30 cellular contexts compared by ENCODE assay signal in genomic region chr4:1524761-1525160, GRCh38.
"Had no signal": no experiment of that assay in that cellular context is flagged by ENCODE, and none has a peak within 500 bp of the region (broad histone marks: within the 10 kb centered on the region; RNA-seq: fewer than 3 reads in every experiment).

No MANE protein-coding gene starts in this region.

- H3K4me1 Mint-ChIP-seq: activated CD8-positive, alpha-beta memory T cell treated with anti-CD3 and anti-CD28 coated beads, Interleukin-2, amount 10 ng/mL, durations not matched to agents 7 days and 5 days; activated naive CD8-positive, alpha-beta T cell treated with anti-CD3 and anti-CD28 coated beads, Interleukin-2, amount 10 ng/mL, durations not matched to agents 7 days and 5 days had no signal

- H3K4me1 ChIP-seq: ascending aorta, breast epithelium, foreskin keratinocyte, gastrocnemius medialis had no signal

- H3K9me3 Mint-ChIP-seq: activated CD4-positive, alpha-beta T cell treated with anti-CD3 and anti-CD28 coated beads, Interleukin-2, amount 10 ng/mL, durations not matched to agents 24 days and 14 days; activated naive CD8-positive, alpha-beta T cell treated with anti-CD3 and anti-CD28 coated beads, Interleukin-2, amount 10 ng/mL, durations not matched to agents 7 days and 5 days; T-helper 1 cell treated with Interleukin-12 subunit alpha and Interleukin-12 subunit beta and Interleukin-4 antibody, amounts not matched to agents 30 μg/mL and 1 μg/mL, for 36 hours had no signal

- H3K4me3 ChIP-seq: ascending aorta, breast epithelium, cardiac muscle cell, esophagus muscularis mucosa, gastrocnemius medialis had no signal

- H3K9me3 ChIP-seq: gastrocnemius medialis had no signal

- H3K4me3 Mint-ChIP-seq: activated CD4-positive, alpha-beta memory T cell treated with anti-CD3 and anti-CD28 coated beads for 36 hours; activated CD4-positive, alpha-beta T cell treated with anti-CD3 and anti-CD28 coated beads for 36 hours; activated CD4-positive, alpha-beta T cell treated with anti-CD3 and anti-CD28 coated beads, Interleukin-2, amount 10 ng/mL, durations not matched to agents 24 days and 14 days; activated CD8-positive, alpha-beta memory T cell treated with anti-CD3 and anti-CD28 coated beads, Interleukin-2, amount 10 ng/mL, durations not matched to agents 7 days and 5 days; activated CD8-positive, alpha-beta T cell treated with anti-CD3 and anti-CD28 coated beads, Interleukin-2, amount 10 ng/mL, durations not matched to agents 7 days and 5 days; activated naive CD4-positive, alpha-beta T cell treated with anti-CD3 and anti-CD28 coated beads, Interleukin-2, amount 10 ng/mL, durations not matched to agents 7 days and 5 days; activated naive CD8-positive, alpha-beta T cell treated with anti-CD3 and anti-CD28 coated beads, Interleukin-2, amount 10 ng/mL, durations not matched to agents 7 days and 5 days; brain; effector memory CD8-positive, alpha-beta T cell; T-cell; T-helper 1 cell treated with Interleukin-12 subunit alpha and Interleukin-12 subunit beta and Interleukin-4 antibody, amounts not matched to agents 30 μg/mL and 1 μg/mL, for 36 hours had no signal

- H3K36me3 ChIP-seq: ascending aorta, breast epithelium, cardiac muscle cell, esophagus muscularis mucosa, gastrocnemius medialis had no signal

- DNase-seq: activated CD4-positive, alpha-beta memory T cell treated with anti-CD3 and anti-CD28 coated beads for 36 hours; activated CD4-positive, alpha-beta T cell treated with anti-CD3 and anti-CD28 coated beads for 36 hours; activated CD4-positive, alpha-beta T cell treated with anti-CD3 and anti-CD28 coated beads, Interleukin-2, amount 10 ng/mL, durations not matched to agents 24 days and 14 days; activated CD4-positive, CD25-positive, alpha-beta regulatory T cell; activated CD4-positive, CD25-positive, alpha-beta regulatory T cell treated with anti-CD3 and anti-CD28 coated beads, Interleukin-2, amount 50 U/mL, for 72 hours; activated CD8-positive, alpha-beta memory T cell treated with anti-CD3 and anti-CD28 coated beads, Interleukin-2, amount 10 ng/mL, durations not matched to agents 7 days and 5 days; activated CD8-positive, alpha-beta memory T cell treated with anti-CD3 and anti-CD28 coated beads, Interleukin-2, amount 50 U/mL, for 4 hours; activated CD8-positive, alpha-beta T cell treated with anti-CD3 and anti-CD28 coated beads, Interleukin-2, amount 10 ng/mL, durations not matched to agents 7 days and 5 days; activated gamma-delta T cell; activated naive CD4-positive, alpha-beta T cell; activated naive CD4-positive, alpha-beta T cell treated with anti-CD3 and anti-CD28 coated beads, Interleukin-2, amount 10 ng/mL, durations not matched to agents 7 days and 5 days; activated naive CD8-positive, alpha-beta T cell treated with anti-CD3 and anti-CD28 coated beads, Interleukin-2, amount 10 ng/mL, durations not matched to agents 7 days and 5 days; activated T-cell treated with anti-CD3 and anti-CD28 coated beads, Interleukin-2, amount 50 U/mL, for 1 hour; activated T-cell treated with anti-CD3 and anti-CD28 coated beads, Interleukin-2, amount 50 U/mL, for 48 hours; central memory CD4-positive, alpha-beta T cell; cortex of kidney; effector CD4-positive, alpha-beta T cell; effector memory CD8-positive, alpha-beta T cell; foreskin keratinocyte; gastrocnemius medialis; SW 1271; T-cell; T1000 had no signal

- H3K27ac Mint-ChIP-seq: activated CD4-positive, alpha-beta memory T cell treated with anti-CD3 and anti-CD28 coated beads for 36 hours; activated CD4-positive, alpha-beta T cell treated with anti-CD3 and anti-CD28 coated beads for 36 hours; activated CD4-positive, alpha-beta T cell treated with anti-CD3 and anti-CD28 coated beads, Interleukin-2, amount 10 ng/mL, durations not matched to agents 24 days and 14 days; activated CD8-positive, alpha-beta memory T cell treated with anti-CD3 and anti-CD28 coated beads, Interleukin-2, amount 10 ng/mL, durations not matched to agents 7 days and 5 days; activated CD8-positive, alpha-beta T cell treated with anti-CD3 and anti-CD28 coated beads, Interleukin-2, amount 10 ng/mL, durations not matched to agents 7 days and 5 days; activated naive CD4-positive, alpha-beta T cell treated with anti-CD3 and anti-CD28 coated beads, Interleukin-2, amount 10 ng/mL, durations not matched to agents 7 days and 5 days; activated naive CD4-positive, alpha-beta T cell treated with anti-CD3 and anti-CD28 coated beads, Interleukin-2, amount 50 U/mL, for 72 hours; activated naive CD8-positive, alpha-beta T cell treated with anti-CD3 and anti-CD28 coated beads, Interleukin-2, amount 10 ng/mL, durations not matched to agents 7 days and 5 days; brain; effector memory CD8-positive, alpha-beta T cell; T-cell; T-helper 1 cell treated with Interleukin-12 subunit alpha and Interleukin-12 subunit beta and Interleukin-4 antibody, amounts not matched to agents 30 μg/mL and 1 μg/mL, for 36 hours had no signal

- H3K27ac ChIP-seq: ascending aorta, breast epithelium, cardiac muscle cell, esophagus muscularis mucosa, foreskin keratinocyte, gastrocnemius medialis had no signal

- H3K36me3 Mint-ChIP-seq: activated CD4-positive, alpha-beta memory T cell treated with anti-CD3 and anti-CD28 coated beads for 36 hours; activated CD8-positive, alpha-beta memory T cell treated with anti-CD3 and anti-CD28 coated beads, Interleukin-2, amount 10 ng/mL, durations not matched to agents 7 days and 5 days; activated naive CD4-positive, alpha-beta T cell treated with anti-CD3 and anti-CD28 coated beads, Interleukin-2, amount 10 ng/mL, durations not matched to agents 7 days and 5 days; activated naive CD8-positive, alpha-beta T cell treated with anti-CD3 and anti-CD28 coated beads, Interleukin-2, amount 10 ng/mL, durations not matched to agents 7 days and 5 days; brain had no signal

- ATAC-seq: activated CD4-positive, alpha-beta T cell treated with anti-CD3 and anti-CD28 coated beads for 36 hours; activated CD8-positive, alpha-beta memory T cell treated with anti-CD3 and anti-CD28 coated beads, Interleukin-2, amount 10 ng/mL, durations not matched to agents 7 days and 5 days; activated CD8-positive, alpha-beta T cell treated with anti-CD3 and anti-CD28 coated beads, Interleukin-2, amount 10 ng/mL, durations not matched to agents 7 days and 5 days; activated naive CD4-positive, alpha-beta T cell treated with anti-CD3 and anti-CD28 coated beads, Interleukin-2, amount 50 U/mL, for 72 hours; effector memory CD8-positive, alpha-beta T cell; foreskin keratinocyte; gastrocnemius medialis; T-cell had no signal
